In the genomic region with DNA sequence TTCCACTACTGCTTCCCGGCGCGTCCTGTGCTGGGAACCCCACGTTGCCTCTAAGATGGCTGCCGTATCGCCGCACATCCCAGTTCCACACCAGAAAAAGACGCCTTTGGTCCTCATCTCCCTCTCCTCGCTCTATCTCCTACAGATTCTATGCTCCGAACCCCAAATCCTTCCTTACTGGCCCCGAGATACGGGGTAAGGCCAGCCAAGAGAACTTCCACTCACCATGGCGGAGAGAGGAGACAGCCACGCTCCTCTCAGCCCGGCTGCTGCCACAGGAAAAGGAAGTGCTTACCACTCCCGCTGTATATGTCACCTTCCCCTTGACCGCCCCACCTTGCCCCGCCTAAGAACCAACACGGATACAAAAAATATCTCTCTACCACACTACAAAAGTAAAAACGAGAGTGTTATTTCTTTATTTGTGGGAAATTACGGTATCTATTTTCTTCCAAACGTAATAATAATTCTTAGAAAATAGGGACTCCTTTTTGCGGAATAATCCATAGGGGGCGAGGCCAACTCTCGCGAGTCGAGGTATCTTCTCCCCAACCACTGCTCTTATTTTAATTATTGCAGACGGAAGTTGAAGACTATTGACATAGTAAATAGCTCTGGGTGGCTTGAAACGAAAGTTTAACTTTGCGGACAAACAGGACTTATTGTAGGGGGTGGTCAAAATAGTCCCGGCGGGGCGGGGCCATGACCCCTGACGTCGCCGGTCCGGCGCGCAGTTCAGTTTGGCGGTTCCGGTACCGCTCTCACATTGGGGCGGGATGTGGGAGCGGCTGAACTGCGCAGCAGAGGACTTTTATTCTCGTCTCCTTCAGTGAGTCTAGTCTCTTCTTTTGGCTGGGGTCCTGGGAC, we compare ENCODE assay signal across 1 cellular context.
TF ChIP-seq lines count a peak whose summit lies in the region.

Gene RPL4 (minus strand): TSS at position 293 of the 867 bp plus-strand sequence. CDS start 65 bp downstream, at position 228.
Gene ZWILCH (plus strand): TSS at position 764 of the 867 bp plus-strand sequence. CDS start 13 bp downstream, at position 777.

TF ChIP-seq in HepG2, 621 proteins besides CTCF, POLR2A, EP300 and RAD21 (continued from another document and continues in another):
- TF ChIP-seq ZNF232 (CRISPR knock-in tag; IDR thresholded peaks at IDR 0.05; ENCODE audit: borderline replicate concordance) (peak; percentile 29; the same call in 1 of the 2 replicates), AFF4 (CRISPR knock-in tag; IDR thresholded peaks at IDR 0.05) (no peak), ZMYM4 (CRISPR knock-in tag; IDR thresholded peaks at IDR 0.05) (peak; percentile 54), REXO4 (CRISPR knock-in tag; IDR thresholded peaks at IDR 0.05; ENCODE audit: borderline replicate concordance) (no peak), ZNF44 (CRISPR knock-in tag; IDR thresholded peaks at IDR 0.05) (no peak), DMTF1 (CRISPR knock-in tag; IDR thresholded peaks at IDR 0.05) (no peak), SP140L (CRISPR knock-in tag; IDR thresholded peaks at IDR 0.05; ENCODE audit: borderline replicate concordance) (no peak), CREBL2 (CRISPR knock-in tag; IDR thresholded peaks at IDR 0.05; ENCODE audit: borderline replicate concordance) (no peak), ZBED4 (CRISPR knock-in tag; IDR thresholded peaks at IDR 0.05; ENCODE audit: borderline replicate concordance) (peak; percentile 99), ZNF549 (CRISPR knock-in tag; IDR thresholded peaks at IDR 0.05) (no peak), ARID3A (IDR thresholded peaks at IDR 0.05; ENCODE audit: low read depth, low read length) (peak; percentile 64), ZNF234 (CRISPR knock-in tag; conservative IDR thresholded peaks at IDR 0.05) (no peak), NFRKB (IDR thresholded peaks at IDR 0.05) (peak; percentile 54), PAX8 (CRISPR knock-in tag; IDR thresholded peaks at IDR 0.05; ENCODE audit: borderline replicate concordance) (no peak), ZNF318 (CRISPR knock-in tag; IDR thresholded peaks at IDR 0.05) (no peak), RFXAP (CRISPR knock-in tag; IDR thresholded peaks at IDR 0.05; ENCODE audit: borderline replicate concordance) (no peak), ATF1 (CRISPR knock-in tag; IDR thresholded peaks at IDR 0.05) (peak; percentile 89), MXD4 (CRISPR knock-in tag; IDR thresholded peaks at IDR 0.05) (peak; percentile 45; the same call in 1 of the 2 replicates), ZNF160 (CRISPR knock-in tag; IDR thresholded peaks at IDR 0.05) (0 out of 2 replicates have a peak, but pooled peaks have one; percentile 40), ZC3H13 (CRISPR knock-in tag; IDR thresholded peaks at IDR 0.05) (no peak), ELF1 (CRISPR knock-in tag; IDR thresholded peaks at IDR 0.05) (peak; percentile 44; the same call in 1 of the 2 replicates), CREM (IDR thresholded peaks at IDR 0.05) (peak; percentile 80), CREM (CRISPR knock-in tag; IDR thresholded peaks at IDR 0.05) (no peak), HOXA9 (CRISPR knock-in tag; IDR thresholded peaks at IDR 0.05; ENCODE audit: borderline replicate concordance) (peak; percentile 53; the same call in 1 of the 2 replicates), ZSCAN21 (CRISPR knock-in tag; IDR thresholded peaks at IDR 0.05; ENCODE audit: borderline replicate concordance) (no peak)
- TF ChIP-seq, protein P1, sequence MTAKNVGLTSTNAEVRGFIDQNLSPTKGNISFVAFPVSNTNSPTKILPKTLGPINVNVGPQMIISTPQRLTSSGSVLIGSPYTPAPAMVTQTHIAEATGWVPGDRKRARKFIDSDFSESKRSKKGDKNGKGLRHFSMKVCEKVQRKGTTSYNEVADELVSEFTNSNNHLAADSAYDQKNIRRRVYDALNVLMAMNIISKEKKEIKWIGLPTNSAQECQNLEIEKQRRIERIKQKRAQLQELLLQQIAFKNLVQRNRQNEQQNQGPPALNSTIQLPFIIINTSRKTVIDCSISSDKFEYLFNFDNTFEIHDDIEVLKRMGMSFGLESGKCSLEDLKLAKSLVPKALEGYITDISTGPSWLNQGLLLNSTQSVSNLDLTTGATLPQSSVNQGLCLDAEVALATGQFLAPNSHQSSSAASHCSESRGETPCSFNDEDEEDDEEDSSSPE (CRISPR knock-in tag; IDR thresholded peaks at IDR 0.05) = peak; percentile 94
